8 cellular contexts compared by ENCODE assay signal in genomic region chr3:58471025-58471887, GRCh38. TPM values are rescaled to one million over a fixed set of nuclear protein-coding genes. Genes with fewer than 3 reads are reported as not detected.
DNase-seq lines count a peak whose midpoint lies in the region; ATAC-seq, FAIRE-seq and TF ChIP-seq lines count a peak whose summit lies in the region.

No MANE protein-coding gene starts in this region.

- dilution Hi-C loops in keratinocyte (cut with MboI; ENCODE audit: extremely low pct_ligation_motif_present, low sequenced_read_pairs), result no loop called here

- ATAC-seq in HG03039 (IDR thresholded peaks at IDR 0.05; ENCODE audit: unreplicated experiment), result no peak

- H3K27me3 ChIP-seq in PC-9 (ENCODE audit: insufficient read depth, low read depth) (no peaks in the 10 kb centered on the region), adipocyte (replicated peaks; ENCODE audit: control insufficient read depth, insufficient read depth, low read length) (no peaks in the 10 kb centered on the region), keratinocyte (ENCODE audit: control insufficient read depth, extremely low read depth, insufficient read depth, low read length) (no peaks in the 10 kb centered on the region)

- POLR2A ChIA-PET in PC-9 (lab: Charles Lee; ENCODE audit: unreplicated experiment), result interaction anchor here (0.5 to 0.6 kb wide), 3 partner anchors 8 to 813 kb away, joined by 3 to 4 read pairs (median 3); no protein-coding TSS in a partner anchor

- FAIRE-seq in HTR-8/SVneo (lab: Jason Lieb, UNC), result peak; percentile 93
- FAIRE-seq in keratinocyte (lab: Jason Lieb, UNC), result peak; percentile 94

- no peaks in the 10 kb centered on the region for H3K9me1 ChIP-seq in keratinocyte (ENCODE audit: control insufficient read depth, extremely low read depth, insufficient read depth, low read length)

- CTCF ChIA-PET in PC-9 (lab: Charles Lee), result interaction anchor here (0.5 kb wide), 1 partner anchor 628 kb away, joined by 12 read pairs; no protein-coding TSS in a partner anchor

- H3K4me3 ChIP-seq in PC-9 (peak overlapping the region; percentile 20; the same call in 1 of the 2 replicates), adipocyte (ENCODE audit: low read length) (no peak overlapping the region), keratinocyte (ENCODE audit: control insufficient read depth in 2 of 3, extremely low read depth in 1 of 3, insufficient read depth in 2 of 3, low read depth in 1 of 3, low read length in 3 of 3) (no peak overlapping the region)

- no peaks in the 10 kb centered on the region for H4K20me1 ChIP-seq in PC-9 (ENCODE audit: insufficient read depth)
- no peaks in the 10 kb centered on the region for H4K20me1 ChIP-seq in keratinocyte (ENCODE audit: control insufficient read depth, extremely low read depth, insufficient read depth, low read length)

- H3K9ac ChIP-seq in adipocyte (ENCODE audit: low read length) (no peak overlapping the region), keratinocyte (ENCODE audit: control insufficient read depth, extremely low read depth, insufficient read depth, low read length) (no peak overlapping the region)

- DNase-seq in COLO829 (ENCODE audit: low spot score) (peak; percentile 67), HTR-8/SVneo (ENCODE audit: insufficient read length, low spot score) (peak; percentile 89), PC-9 (peak; percentile 82 to 98), adipocyte (ENCODE audit: low read depth) (peak; percentile 82), keratinocyte (ENCODE audit: low read depth, low spot score) (peak; percentile 21), inferior parietal cortex (ENCODE audit: extremely low spot score) (no peak)
- DNase-seq in stimulated activated CD8-positive, alpha-beta memory T cell treated with anti-CD3 and anti-CD28 coated beads, Interleukin-12 subunit alpha, Interleukin-12 subunit beta, amount 100 ng/mL, for 4 hours (ENCODE audit: low read depth), result peak; percentile 11

- H3K4me2 ChIP-seq in PC-9 (peak overlapping the region; percentile 73), keratinocyte (ENCODE audit: control insufficient read depth, extremely low read depth, insufficient read depth, low read depth, low read length) (peak overlapping the region; percentile 78)

- H3K9me2 ChIP-seq in PC-9 (ENCODE audit: insufficient read depth), result no peaks in the 10 kb centered on the region

- H3K4me1 ChIP-seq in PC-9 (replicated peaks; ENCODE audit: insufficient read depth) (peaks cover 78% of the 10 kb centered on the region), adipocyte (ENCODE audit: control insufficient read depth, insufficient read depth, low read length) (peaks cover 20% of the 10 kb centered on the region), keratinocyte (ENCODE audit: control insufficient read depth, extremely low read depth, insufficient read depth, low read length) (peaks cover 17% of the 10 kb centered on the region)

- peaks cover 46% of the 10 kb centered on the region for H3F3A ChIP-seq in PC-9 (ENCODE audit: insufficient read depth, low read depth)

- H3K27ac ChIP-seq in PC-9, result peak overlapping the region; percentile 83
- H3K27ac ChIP-seq in keratinocyte (ENCODE audit: control insufficient read depth, insufficient read depth, low read length), result peak overlapping the region; percentile 42

- BruUV-seq in PC-9 (replicated peaks; lab: Mats Ljungman, UMichigan), result no TSS peak

- H3K79me2 ChIP-seq in PC-9 (ENCODE audit: low read depth), result no peaks in the 10 kb centered on the region
- H3K79me2 ChIP-seq in keratinocyte (ENCODE audit: control insufficient read depth, insufficient read depth, low read length), result no peaks in the 10 kb centered on the region

- H3K9me3 ChIP-seq in PC-9 (ENCODE audit: insufficient read depth, low read depth) (no peaks in the 10 kb centered on the region), adipocyte (ENCODE audit: control insufficient read depth, low read length) (no peaks in the 10 kb centered on the region), keratinocyte (ENCODE audit: control insufficient read depth, low read depth, low read length) (no peaks in the 10 kb centered on the region)

- intact Hi-C loops in PC-9 (cut with micrococcal nuclease; ENCODE audit: unreplicated experiment), result loop anchor here (1.0 to 5.0 kb wide), 4 partner anchors 20 to 164 kb away; partner anchors contain the start of genes HTD2, PDHB and RPP14

- no peak for TF ChIP-seq CTCF in PC-9 (conservative IDR thresholded peaks at IDR 0.05)
- TF ChIP-seq CTCF in keratinocyte (optimal IDR thresholded peaks at IDR 0.05 in 1 of 3, IDR thresholded peaks at IDR 0.05 in 1 of 3, conservative IDR thresholded peaks at IDR 0.05 in 1 of 3; ENCODE audit: extremely low read depth in 1 of 3, insufficient read depth in 2 of 3, low read length in 3 of 3), result no peak

- H3K36me3 ChIP-seq in PC-9 (ENCODE audit: low read depth), result no peaks in the 10 kb centered on the region
- H3K36me3 ChIP-seq in adipocyte (ENCODE audit: control insufficient read depth, insufficient read depth, low read length, severe bottlenecking), result no peaks in the 10 kb centered on the region
- no peaks in the 10 kb centered on the region for H3K36me3 ChIP-seq in keratinocyte (ENCODE audit: control insufficient read depth in 2 of 2, extremely low read depth in 1 of 2, insufficient read depth in 2 of 2, low read length in 2 of 2)

- H2AFZ ChIP-seq in PC-9, result no peak overlapping the region; the same call in 1 of the 2 replicates
- no peak overlapping the region for H2AFZ ChIP-seq in keratinocyte (ENCODE audit: control insufficient read depth, low read length)

RNA-seq across cellular contexts. Expression of gene KCTD6, which starts 20.6 kb away (rescaled TPM):
- 7.8 and 10.3 TPM in 2 replicates for total RNA-seq in PC-9 (2021)
- polyA plus RNA-seq in keratinocyte, result 4.9 to 7.6 TPM (median 5.3 TPM) in 3 replicates
- polyA plus RNA-seq in keratinocyte (2011; ENCODE audit: low read depth), result 2.2 TPM
- polyA plus RNA-seq in keratinocyte (2011; cell fraction: cytosol; rRNA removed), result 3.6 and 5.6 TPM in 2 replicates
- 6.2 and 8.2 TPM in 2 replicates for polyA plus RNA-seq in keratinocyte (2011; cell fraction: nucleus; rRNA removed)
- polyA plus RNA-seq in keratinocyte (2012; ENCODE audit: low replicate concordance), result 2.8 and 3.6 TPM in 2 replicates
- polyA minus RNA-seq in keratinocyte, result 1.2 to 4.5 TPM (median 3.0 TPM) in 3 replicates
- polyA minus RNA-seq in keratinocyte (2011; cell fraction: cytosol; rRNA and poly(A)+ RNA removed), result 2.1 TPM
- polyA minus RNA-seq in keratinocyte (2011; cell fraction: nucleus; rRNA and poly(A)+ RNA removed), result 1.6 and 1.8 TPM in 2 replicates

RNA-seq across cellular contexts. Expression of gene PDHB, which starts 37.6 kb away (rescaled TPM):
- total RNA-seq in PC-9 (2021), result 69.8 and 70.7 TPM in 2 replicates
- 50.3 to 78.9 TPM (median 77.4 TPM) in 3 replicates for polyA plus RNA-seq in keratinocyte
- 27.2 TPM for polyA plus RNA-seq in keratinocyte (2011; ENCODE audit: low read depth)
- polyA plus RNA-seq in keratinocyte (2011; cell fraction: cytosol; rRNA removed), result 45.3 and 68.9 TPM in 2 replicates
- 41.1 and 58.2 TPM in 2 replicates for polyA plus RNA-seq in keratinocyte (2011; cell fraction: nucleus; rRNA removed)
- 38.2 and 59.5 TPM in 2 replicates for polyA plus RNA-seq in keratinocyte (2012; ENCODE audit: low replicate concordance)
- polyA minus RNA-seq in keratinocyte, result 21.0 to 26.9 TPM (median 26.3 TPM) in 3 replicates
- polyA minus RNA-seq in keratinocyte (2011; cell fraction: cytosol; rRNA and poly(A)+ RNA removed), result 22.4 TPM
- polyA minus RNA-seq in keratinocyte (2011; cell fraction: nucleus; rRNA and poly(A)+ RNA removed), result 8.4 and 12.6 TPM in 2 replicates
